In genomic region chr12:53098982-53099651, GRCh38 we compare ENCODE assay signal across 8 cellular contexts. TPM values are rescaled to one million over a fixed set of nuclear protein-coding genes. Genes with fewer than 3 reads are reported as not detected.
A peak's percentile ranks its signal among the peaks of the same experiment; 100 is the strongest.
DNase-seq lines count a peak whose midpoint lies in the region; ATAC-seq and TF ChIP-seq lines count a peak whose summit lies in the region.

No MANE protein-coding gene starts in this region.

- 0 out of 2 replicates have a peak, but pooled peaks cover 3% of the 10 kb centered on the region for H3K36me3 ChIP-seq in PC-3 (ENCODE audit: low read depth, low read length)
- H3K36me3 ChIP-seq in esophagus muscularis mucosa, result peaks cover 8 to 24% (median 19%) of the 10 kb centered on the region in 4 donors

- H4K20me1 ChIP-seq in PC-3 (ENCODE audit: low read length), result no peaks in the 10 kb centered on the region

- WGBS in esophagus muscularis mucosa, result 23% methylated on average over 6 of the region's 6 CpGs

- in situ Hi-C loops in KBM-7 (cut with MboI; ENCODE audit: low pct_unique_long_range_greater_than_20kb, low sequenced_read_pairs), result no loop called here

- no peaks in the 10 kb centered on the region for H3K9me2 ChIP-seq in PC-3 (replicated peaks; ENCODE audit: low read length)

- peaks cover 3% of the 10 kb centered on the region for H3F3A ChIP-seq in PC-3 (ENCODE audit: low read length, unreplicated experiment)

- 0 out of 2 replicates have a peak, but pooled peaks cover 4% of the 10 kb centered on the region for H3K79me2 ChIP-seq in PC-3 (ENCODE audit: low read length)

- peak overlapping the region; percentile 61 for H3K9ac ChIP-seq in PC-3 (ENCODE audit: low read length)

- H3K27me3 ChIP-seq in PC-3 (ENCODE audit: low read length), result no peaks in the 10 kb centered on the region
- H3K27me3 ChIP-seq in esophagus muscularis mucosa, result no peaks in the 10 kb centered on the region

- no peak for TF ChIP-seq POLR2A in esophagus muscularis mucosa (IDR thresholded peaks at IDR 0.05; ENCODE audit: low read depth)

- CTCF ChIA-PET in PC-3 (lab: Charles Lee), result interaction anchor here (0.7 to 2.5 kb wide), 4 partner anchors 20 to 38 kb away, joined by 3 to 37 read pairs (median 10); partner anchors contain the start of gene SPRYD3

- H3K4me2 ChIP-seq in PC-3 (ENCODE audit: low read length), result peak overlapping the region; percentile 86

- intact Hi-C loops in PC-3 (cut with micrococcal nuclease), result loop anchor here (1.0 kb wide), 2 partner anchors 20 to 33 kb away; partner anchors contain the start of gene SPRYD3
- intact Hi-C loops in esophagus muscularis mucosa (cut with DNase I), result loop anchor here (1.0 kb wide), 1 partner anchor 33 kb away; no protein-coding TSS in a partner anchor

- POLR2A ChIA-PET in PC-3 (lab: Charles Lee; ENCODE audit: unreplicated experiment), result interaction anchor here (1.2 to 1.3 kb wide), 2 partner anchors 20 to 33 kb away, joined by 4 to 8 read pairs; partner anchors contain the start of gene SPRYD3

- peak overlapping the region; percentile 83 for H3K27ac ChIP-seq in PC-3 (ENCODE audit: low read length)
- H3K27ac ChIP-seq in esophagus muscularis mucosa (replicated peaks in 1 of 4), result peak overlapping the region; percentile 87 to 96 (median 91)

- peak overlapping the region; percentile 93 for H2AFZ ChIP-seq in PC-3 (ENCODE audit: low read length)

- TF ChIP-seq EP300 in esophagus muscularis mucosa (IDR thresholded peaks at IDR 0.05), result no peak

- H3K4me3 ChIP-seq in PC-3 (ENCODE audit: low read length), result peak overlapping the region; percentile 96
- H3K4me3 ChIP-seq in esophagus muscularis mucosa, result peak overlapping the region; percentile 69 to 78 (median 71)

- DNase-seq in D341Med (ENCODE audit: low spot score) (peak; percentile 87), KBM-7 (peak; percentile 92), PC-3 (peak; percentile 95), esophagus muscularis mucosa (ENCODE audit: extremely low spot score) (peak; percentile 99), myocyte (ENCODE audit: low read depth) (peak; percentile 93)
- DNase-seq in activated T-cell treated with anti-CD3 and anti-CD28 coated beads, Interleukin-2, amount 50 U/mL, for 1 hour, result peak; percentile 89
- peak; percentile 98 for DNase-seq in stimulated activated CD8-positive, alpha-beta memory T cell treated with anti-CD3 and anti-CD28 coated beads, Interleukin-4, amount 100 ng/mL, for 48 hours

- ATAC-seq in PC-3, result peak; percentile 56
- no peak for ATAC-seq in HG03135 (IDR thresholded peaks at IDR 0.05; ENCODE audit: unreplicated experiment)

- peak; percentile 87 for TF ChIP-seq CTCF in PC-3 (conservative IDR thresholded peaks at IDR 0.05; ENCODE audit: low read depth, low read length)
- TF ChIP-seq CTCF in esophagus muscularis mucosa (IDR thresholded peaks at IDR 0.05), result peak; percentile 97 to 100 (median 99)

- no peaks in the 10 kb centered on the region for H3K9me3 ChIP-seq in PC-3 (ENCODE audit: low read length)
- H3K9me3 ChIP-seq in esophagus muscularis mucosa, result no peaks in the 10 kb centered on the region

- TSS peak; percentile 89 for BruUV-seq in PC-3 (replicated peaks; lab: Mats Ljungman, UMichigan)

- peaks cover 39% of the 10 kb centered on the region for H3K4me1 ChIP-seq in PC-3 (ENCODE audit: insufficient read depth, low read length)
- peaks cover 32 to 68% (median 52%) of the 10 kb centered on the region in 4 donors for H3K4me1 ChIP-seq in esophagus muscularis mucosa

RNA-seq across cellular contexts. Expression of gene IGFBP6, which starts 1.6 kb away (rescaled TPM):
- total RNA-seq in PC-3 (2014; rRNA removed) (256 and 299 TPM in 2 replicates), esophagus muscularis mucosa (1,000 to 10,000 TPM in 1 of 4 donors, 100 to 1,000 TPM in 3; 626 to 1,141 (median 795) TPM), myocyte (42.5 and 49.8 TPM in 2 replicates)
- 17.4 TPM for polyA plus RNA-seq in myocyte (2012)

RNA-seq across cellular contexts. Expression of gene SOAT2, which starts 4.2 kb away (rescaled TPM):
- total RNA-seq in PC-3 (2014; rRNA removed), result 0.07 and 0.86 TPM in 2 replicates
- not detected for total RNA-seq in esophagus muscularis mucosa
- total RNA-seq in myocyte, result not detected in 2 replicates
- not detected for polyA plus RNA-seq in myocyte (2012)

RNA-seq across cellular contexts. Expression of gene SPRYD3, which starts 19.9 kb away (rescaled TPM):
- total RNA-seq in PC-3 (2014; rRNA removed) (18.5 and 24.1 TPM in 2 replicates), esophagus muscularis mucosa (100 to 1,000 TPM in 2 of 4 donors, 10 to 100 TPM in 2; 79.7 to 125 (median 99.1) TPM), myocyte (25.7 and 35.7 TPM in 2 replicates)
- 60.9 TPM for polyA plus RNA-seq in myocyte (2012)

RNA-seq across cellular contexts. Expression of gene TNS2, which starts 49.3 kb away (rescaled TPM):
- 13.1 and 30.3 TPM in 2 replicates for total RNA-seq in PC-3 (2014; rRNA removed)
- total RNA-seq in esophagus muscularis mucosa, result 100 to 1,000 TPM; 173 to 226 (median 202) TPM
- total RNA-seq in myocyte, result 43.8 and 59.8 TPM in 2 replicates
- 43.4 TPM for polyA plus RNA-seq in myocyte (2012)
